In genomic region chr2:238170386-238171071, GRCh38 we compare ENCODE assay signal across 11 cellular contexts. TPM values are rescaled to one million over a fixed set of nuclear protein-coding genes. Genes with fewer than 3 reads are reported as not detected.
DNase-seq lines count a peak whose midpoint lies in the region; ATAC-seq and TF ChIP-seq lines count a peak whose summit lies in the region.
"Had no signal": no experiment of that assay in that cellular context is flagged by ENCODE, and none has a peak within 500 bp of the region (broad histone marks: within the 10 kb centered on the region; RNA-seq: fewer than 3 reads in every experiment).

No MANE protein-coding gene starts in this region.

- DNase-seq in SK-N-SH (peak; percentile 14), brain microvascular endothelial cell (no peak), NCI-H1048 (lab: John Stamatoyannopoulos, UW) (no peak)
- no peak for DNase-seq in activated CD8-positive, alpha-beta memory T cell treated with anti-CD3 and anti-CD28 coated beads, Interleukin-2, amount 50 U/mL, for 4 hours
- DNase-seq: NCI-H187 treated with DMSO at 0.1 percent for 48 hours, spleen had no signal

- ATAC-seq in SK-N-SH treated with all-trans-retinoic acid at 6 μM for 48 hours (no peak), GM21717 (IDR thresholded peaks at IDR 0.05; ENCODE audit: unreplicated experiment) (no peak)

- no peak for TF ChIP-seq EP300 in SK-N-SH (IDR thresholded peaks at IDR 0.05; ENCODE audit: borderline replicate concordance in 1 of 2, low read depth in 1 of 2, low read length in 1 of 2)

- no peak overlapping the region for H3K4me3 ChIP-seq in SK-N-SH (ENCODE audit: low read depth in 2 of 2, low read length in 1 of 2)
- no peak overlapping the region for H3K4me3 ChIP-seq in brain microvascular endothelial cell (ENCODE audit: low read depth, low read length)
- no peak overlapping the region for H3K4me3 ChIP-seq in liver (ENCODE audit: low read depth in 1 of 3, low read length in 3 of 3)
- H3K4me3 ChIP-seq: spleen had no signal

- H3K27me3 ChIP-seq in SK-N-SH (ENCODE audit: insufficient read depth), result no peaks in the 10 kb centered on the region
- no peaks in the 10 kb centered on the region for H3K27me3 ChIP-seq in brain microvascular endothelial cell (replicated peaks)
- H3K27me3 ChIP-seq in liver (ENCODE audit: control insufficient read depth in 4 of 4, insufficient read depth in 4 of 4, low read length in 3 of 4), result no peaks in the 10 kb centered on the region
- H3K27me3 ChIP-seq: spleen had no signal

- in situ Hi-C loops in brain microvascular endothelial cell (cut with HindIII; ENCODE audit: low pct_ligation_motif_present, low sequenced_read_pairs), result no loop called here

- H3K9me3 ChIP-seq in SK-N-SH, result no peaks in the 10 kb centered on the region
- no peaks in the 10 kb centered on the region for H3K9me3 ChIP-seq in liver (ENCODE audit: control insufficient read depth in 4 of 4, low read length in 3 of 4)
- H3K9me3 ChIP-seq: spleen had no signal

- POLR2A ChIA-PET in SK-N-SH (lab: Yijun Ruan, JAX), result no interaction called here

- H3K27ac ChIP-seq in SK-N-SH (ENCODE audit: low read depth in 2 of 2, low read length in 1 of 2) (peak overlapping the region in 1 of 2 experiments; percentile 96; a peak in 3 of 4 replicates), brain microvascular endothelial cell (peak overlapping the region; percentile 98), liver (ENCODE audit: low read depth in 1 of 2, low read length in 2 of 2) (peak overlapping the region; percentile 60 to 87), temporal lobe (ENCODE audit: low read depth, low read length) (peak overlapping the region; percentile 79)
- H3K27ac ChIP-seq: spleen had no signal

- peak overlapping the region; percentile 38; the same call in 1 of the 2 replicates for H3K9ac ChIP-seq in SK-N-SH
- H3K9ac ChIP-seq in liver (ENCODE audit: low read depth in 1 of 2, low read length in 2 of 2), result no peak overlapping the region

- H3K9me2 ChIP-seq in SK-N-SH, result no peaks in the 10 kb centered on the region

- TF ChIP-seq CTCF in SK-N-SH (IDR thresholded peaks at IDR 0.05) (no peak), brain microvascular endothelial cell (IDR thresholded peaks at IDR 0.05; ENCODE audit: low read depth, low read length, missing control alignments) (no peak), liver (IDR thresholded peaks at IDR 0.05; ENCODE audit: low read depth, low read length, missing input control) (no peak)

- H3K79me2 ChIP-seq in SK-N-SH (ENCODE audit: insufficient read depth), result no peaks in the 10 kb centered on the region

- H3F3A ChIP-seq in SK-N-SH (replicated peaks; ENCODE audit: insufficient read depth), result peaks cover 29% of the 10 kb centered on the region

- H3K4me2 ChIP-seq in SK-N-SH, result peak overlapping the region; percentile 38; the same call in 1 of the 2 replicates

- peaks cover 12 to 62% of the 10 kb centered on the region in 2 experiments for H3K36me3 ChIP-seq in SK-N-SH (replicated peaks in 1 of 2; ENCODE audit: control insufficient read depth in 1 of 2, insufficient read depth in 2 of 2, low read length in 1 of 2)
- peaks cover 37% of the 10 kb centered on the region for H3K36me3 ChIP-seq in brain microvascular endothelial cell (replicated peaks)
- H3K36me3 ChIP-seq in liver (ENCODE audit: control insufficient read depth in 4 of 4, insufficient read depth in 3 of 4, low read depth in 1 of 4, low read length in 3 of 4), result peaks cover 0 to 45% (median 16%) of the 10 kb centered on the region in 4 donors

- peaks cover 13 to 22% of the 10 kb centered on the region in 2 experiments; a peak in 3 of 4 replicates for H3K4me1 ChIP-seq in SK-N-SH (ENCODE audit: control insufficient read depth in 1 of 2, insufficient read depth in 2 of 2, low read depth in 1 of 2, low read length in 1 of 2)
- peaks cover 7 to 14% (median 11%) of the 10 kb centered on the region in 4 donors for H3K4me1 ChIP-seq in liver (ENCODE audit: control insufficient read depth in 4 of 4, insufficient read depth in 4 of 4, low read length in 3 of 4)
- H3K4me1 ChIP-seq: spleen had no signal

- TF ChIP-seq RAD21 in SK-N-SH (IDR thresholded peaks at IDR 0.05; ENCODE audit: low read length), result no peak
- TF ChIP-seq RAD21 in liver (IDR thresholded peaks at IDR 0.05), result no peak

- no peak overlapping the region for H2AFZ ChIP-seq in SK-N-SH (ENCODE audit: low read depth)

- no peaks in the 10 kb centered on the region for H4K20me1 ChIP-seq in SK-N-SH (ENCODE audit: insufficient read depth)

- CTCF ChIA-PET in SK-N-SH (lab: Yijun Ruan, JAX), result interaction anchor here (0.6 to 1.5 kb wide), 2 partner anchors 9 to 11 kb away, joined by 3 read pairs; no protein-coding TSS in a partner anchor

- 95% methylated on average over 21 of the region's 21 CpGs for WGBS in SK-N-SH (ENCODE audit: low lambda C conversion rate)
- 85% methylated on average over 21 of the region's 21 CpGs for WGBS in liver

TF ChIP-seq in SK-N-SH, 30 proteins besides CTCF, POLR2A, EP300 and RAD21 (continues in another document):
- TF ChIP-seq FOSL2 (IDR thresholded peaks at IDR 0.05; ENCODE audit: borderline replicate concordance, low read depth), result no peak
- TF ChIP-seq NRF1 (IDR thresholded peaks at IDR 0.05; ENCODE audit: low read depth, low read length), result no peak
- TF ChIP-seq YY1 (IDR thresholded peaks at IDR 0.05; ENCODE audit: low read depth), result no peak

TF ChIP-seq in SK-N-SH treated with all-trans-retinoic acid at 6 μM for 48 hours, 23 proteins besides CTCF, POLR2A, EP300 and RAD21 (continues in another document):
- TF ChIP-seq OSR1 (CRISPR knock-in tag; IDR thresholded peaks at IDR 0.05) (no peak), SNAI2 (CRISPR knock-in tag; IDR thresholded peaks at IDR 0.05) (no peak), ZNF565 (CRISPR knock-in tag; conservative IDR thresholded peaks at IDR 0.05; ENCODE audit: low read depth) (no peak), ESRRG (CRISPR knock-in tag; IDR thresholded peaks at IDR 0.05) (no peak), ZFP30 (CRISPR knock-in tag; IDR thresholded peaks at IDR 0.05) (no peak), POU6F1 (CRISPR knock-in tag; IDR thresholded peaks at IDR 0.05; ENCODE audit: borderline replicate concordance, low read depth) (no peak), BACH2 (CRISPR knock-in tag; IDR thresholded peaks at IDR 0.05; ENCODE audit: borderline replicate concordance) (no peak), TOX (CRISPR knock-in tag; IDR thresholded peaks at IDR 0.05; ENCODE audit: borderline replicate concordance) (no peak), PPARA (CRISPR knock-in tag; IDR thresholded peaks at IDR 0.05; ENCODE audit: borderline replicate concordance) (no peak)

TF ChIP-seq in liver, 16 proteins besides CTCF, POLR2A, EP300 and RAD21:
- TF ChIP-seq ATF3 (IDR thresholded peaks at IDR 0.05) (no peak), REST (IDR thresholded peaks at IDR 0.05) (no peak), EGR1 (IDR thresholded peaks at IDR 0.05; ENCODE audit: low read depth in 2 of 2) (no peak), MAX (IDR thresholded peaks at IDR 0.05) (no peak)

RNA-seq across cellular contexts. Expression of gene ERFE, which starts 11.8 kb away (rescaled TPM):
- 1.3 and 1.5 TPM in 2 replicates for polyA plus RNA-seq in SK-N-SH (2012; rRNA removed)
- polyA plus RNA-seq in SK-N-SH (2012; cell fraction: cytosol; rRNA removed), result 0.58 and 1.2 TPM in 2 replicates
- polyA plus RNA-seq in SK-N-SH (2012; cell fraction: nucleus; rRNA removed), result 2.6 TPM in 2 replicates
- 10 to 100 TPM in 1 of 2 donors, not detected in 1; 14.0 TPM for total RNA-seq in liver
- polyA plus RNA-seq in liver, result under 1 TPM in 1 of 2 donors, not detected in 1; 0.17 TPM
- total RNA-seq in temporal lobe, result 0.74 TPM

RNA-seq across cellular contexts. Expression of gene KLHL30, which starts 32.1 kb away (rescaled TPM):
- polyA plus RNA-seq in SK-N-SH (2012; rRNA removed) (not detected in 2 replicates), liver (under 1 TPM in 1 of 2 donors, not detected in 1; 0.05 TPM)
- not detected in 2 replicates for polyA plus RNA-seq in SK-N-SH (2012; cell fraction: cytosol; rRNA removed)
- not detected in 2 replicates for polyA plus RNA-seq in SK-N-SH (2012; cell fraction: nucleus; rRNA removed)
- total RNA-seq in liver (under 1 TPM in 1 of 2 donors, not detected in 1; 0.08 TPM), temporal lobe (not detected)
- total RNA-seq: activated CD8-positive, alpha-beta memory T cell treated with anti-CD3 and anti-CD28 coated beads for 36 hours had no signal

RNA-seq across cellular contexts. Expression of gene ILKAP, which starts 33.0 kb away (rescaled TPM):
- 35.6 and 49.2 TPM in 2 replicates for polyA plus RNA-seq in SK-N-SH (2012; rRNA removed)
- polyA plus RNA-seq in SK-N-SH (2012; cell fraction: cytosol; rRNA removed), result 31.8 and 34.3 TPM in 2 replicates
- 126 and 149 TPM in 2 replicates for polyA plus RNA-seq in SK-N-SH (2012; cell fraction: nucleus; rRNA removed)
- total RNA-seq in liver, result 10 to 100 TPM; 19.2 to 21.1 TPM
- polyA plus RNA-seq in liver, result 10 to 100 TPM; 15.0 to 20.7 TPM
- 44.7 TPM for total RNA-seq in temporal lobe
